In genomic region chr2:32006992-32007391, GRCh38 we compare ENCODE assay signal across 1 cellular context.
TF ChIP-seq lines count a peak whose summit lies in the region.

No MANE protein-coding gene starts in this region.

TF ChIP-seq in HepG2, 621 proteins besides CTCF, POLR2A, EP300 and RAD21 (continues in another document):
- TF ChIP-seq ZMYM4 (CRISPR knock-in tag; IDR thresholded peaks at IDR 0.05) = peak; percentile 1; the same call in 1 of the 2 replicates
- TF ChIP-seq ZNF317 (CRISPR knock-in tag; IDR thresholded peaks at IDR 0.05) = peak; percentile 96
- TF ChIP-seq ZNF432 (CRISPR knock-in tag; IDR thresholded peaks at IDR 0.05; ENCODE audit: borderline replicate concordance) = no peak
- TF ChIP-seq ZSCAN5A (CRISPR knock-in tag; IDR thresholded peaks at IDR 0.05; ENCODE audit: borderline replicate concordance) = peak; percentile 5; the same call in 1 of the 2 replicates
- TF ChIP-seq EHMT2 (IDR thresholded peaks at IDR 0.05; ENCODE audit: borderline replicate concordance, low read depth, low read length) = peak; percentile 41; the same call in 1 of the 2 replicates
- TF ChIP-seq RXRB (CRISPR knock-in tag; IDR thresholded peaks at IDR 0.05; ENCODE audit: borderline replicate concordance) = peak; percentile 47
- TF ChIP-seq HNF4G (IDR thresholded peaks at IDR 0.05; ENCODE audit: borderline replicate concordance, low read depth, low read length) = peak; percentile 60; the same call in 1 of the 2 replicates
- TF ChIP-seq HNF4G (CRISPR knock-in tag; IDR thresholded peaks at IDR 0.05; ENCODE audit: borderline replicate concordance, low read depth) = no peak
- TF ChIP-seq ARNTL (CRISPR knock-in tag; IDR thresholded peaks at IDR 0.05) = 0 out of 2 replicates have a peak, but pooled peaks have one; percentile 6
- TF ChIP-seq E2F1 (CRISPR knock-in tag; IDR thresholded peaks at IDR 0.05) = 0 out of 2 replicates have a peak, but pooled peaks have one; percentile 28
- no peak for TF ChIP-seq NR2F6 (IDR thresholded peaks at IDR 0.05)
- peak; percentile 18; the same call in 1 of the 2 replicates for TF ChIP-seq NR2F6 (CRISPR knock-in tag; IDR thresholded peaks at IDR 0.05)
- TF ChIP-seq, protein P1, sequence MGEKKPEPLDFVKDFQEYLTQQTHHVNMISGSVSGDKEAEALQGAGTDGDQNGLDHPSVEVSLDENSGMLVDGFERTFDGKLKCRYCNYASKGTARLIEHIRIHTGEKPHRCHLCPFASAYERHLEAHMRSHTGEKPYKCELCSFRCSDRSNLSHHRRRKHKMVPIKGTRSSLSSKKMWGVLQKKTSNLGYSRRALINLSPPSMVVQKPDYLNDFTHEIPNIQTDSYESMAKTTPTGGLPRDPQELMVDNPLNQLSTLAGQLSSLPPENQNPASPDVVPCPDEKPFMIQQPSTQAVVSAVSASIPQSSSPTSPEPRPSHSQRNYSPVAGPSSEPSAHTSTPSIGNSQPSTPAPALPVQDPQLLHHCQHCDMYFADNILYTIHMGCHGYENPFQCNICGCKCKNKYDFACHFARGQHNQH (CRISPR knock-in tag; IDR thresholded peaks at IDR 0.05) = 0 out of 2 replicates have a peak, but pooled peaks have one; percentile 2
- 0 out of 2 replicates have a peak, but pooled peaks have one; percentile 32 for TF ChIP-seq ISL2 (CRISPR knock-in tag; IDR thresholded peaks at IDR 0.05)
- TF ChIP-seq FOXA3 (CRISPR knock-in tag; IDR thresholded peaks at IDR 0.05) = peak; percentile 82
- no peak for TF ChIP-seq FLYWCH1 (CRISPR knock-in tag; IDR thresholded peaks at IDR 0.05)
- peak; percentile 72 for TF ChIP-seq HNF4A (CRISPR knock-in tag; IDR thresholded peaks at IDR 0.05)
- TF ChIP-seq SOX13 (IDR thresholded peaks at IDR 0.05) = peak; percentile 29; the same call in 1 of the 2 replicates
- TF ChIP-seq SOX13 (CRISPR knock-in tag; conservative IDR thresholded peaks at IDR 0.05 in 1 of 2, IDR thresholded peaks at IDR 0.05 in 1 of 2) = peak in 1 of 2 experiments; percentile 51; a peak in 1 of 4 replicates
- no peak for TF ChIP-seq GATAD1 (CRISPR knock-in tag; IDR thresholded peaks at IDR 0.05)
- no peak for TF ChIP-seq FOXA1 (IDR thresholded peaks at IDR 0.05)
- TF ChIP-seq FOXA1 (CRISPR knock-in tag; IDR thresholded peaks at IDR 0.05) = peak; percentile 57
- TF ChIP-seq NCOA2 (CRISPR knock-in tag; IDR thresholded peaks at IDR 0.05) = 0 out of 2 replicates have a peak, but pooled peaks have one; percentile 46
- TF ChIP-seq ZSCAN29 (CRISPR knock-in tag; conservative IDR thresholded peaks at IDR 0.05) = 0 out of 2 replicates have a peak, but pooled peaks have one; percentile 4
- no peak for TF ChIP-seq CBX1 (IDR thresholded peaks at IDR 0.05; ENCODE audit: low read depth)
- TF ChIP-seq ZNF121 (CRISPR knock-in tag; IDR thresholded peaks at IDR 0.05) = 0 out of 2 replicates have a peak, but pooled peaks have one; percentile 6
- TF ChIP-seq CEBPG (CRISPR knock-in tag; IDR thresholded peaks at IDR 0.05) = peak; percentile 80
- TF ChIP-seq TEAD3 (CRISPR knock-in tag; optimal IDR thresholded peaks at IDR 0.05; ENCODE audit: borderline replicate concordance) = peak; percentile 69
- TF ChIP-seq PPARG (CRISPR knock-in tag; conservative IDR thresholded peaks at IDR 0.05) = peak; percentile 58; the same call in 1 of the 2 replicates
- TF ChIP-seq SOX5 (CRISPR knock-in tag; IDR thresholded peaks at IDR 0.05; ENCODE audit: borderline replicate concordance) = peak; percentile 58; the same call in 1 of the 2 replicates
- TF ChIP-seq KDM3A (CRISPR knock-in tag; IDR thresholded peaks at IDR 0.05; ENCODE audit: low read depth) = 0 out of 2 replicates have a peak, but pooled peaks have one; percentile 7
- TF ChIP-seq, protein P2, sequence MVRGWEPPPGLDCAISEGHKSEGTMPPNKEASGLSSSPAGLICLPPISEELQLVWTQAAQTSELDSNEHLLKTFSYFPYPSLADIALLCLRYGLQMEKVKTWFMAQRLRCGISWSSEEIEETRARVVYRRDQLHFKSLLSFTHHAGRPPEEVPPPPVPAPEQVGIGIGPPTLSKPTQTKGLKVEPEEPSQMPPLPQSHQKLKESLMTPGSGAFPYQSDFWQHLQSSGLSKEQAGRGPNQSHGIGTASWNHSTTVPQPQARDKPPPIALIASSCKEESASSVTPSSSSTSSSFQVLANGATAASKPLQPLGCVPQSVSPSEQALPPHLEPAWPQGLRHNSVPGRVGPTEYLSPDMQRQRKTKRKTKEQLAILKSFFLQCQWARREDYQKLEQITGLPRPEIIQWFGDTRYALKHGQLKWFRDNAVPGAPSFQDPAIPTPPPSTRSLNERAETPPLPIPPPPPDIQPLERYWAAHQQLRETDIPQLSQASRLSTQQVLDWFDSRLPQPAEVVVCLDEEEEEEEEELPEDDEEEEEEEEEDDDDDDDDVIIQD (CRISPR knock-in tag; IDR thresholded peaks at IDR 0.05; ENCODE audit: low read depth) = peak; percentile 36; the same call in 1 of the 2 replicates
- peak; percentile 76 for TF ChIP-seq GATAD2A (CRISPR knock-in tag; IDR thresholded peaks at IDR 0.05)
- TF ChIP-seq CHD4 (IDR thresholded peaks at IDR 0.05; ENCODE audit: borderline replicate concordance, low read length) = peak; percentile 71; the same call in 1 of the 2 replicates
- TF ChIP-seq MIXL1 (CRISPR knock-in tag; IDR thresholded peaks at IDR 0.05) = peak; percentile 72; the same call in 1 of the 2 replicates
- TF ChIP-seq, protein P3, sequence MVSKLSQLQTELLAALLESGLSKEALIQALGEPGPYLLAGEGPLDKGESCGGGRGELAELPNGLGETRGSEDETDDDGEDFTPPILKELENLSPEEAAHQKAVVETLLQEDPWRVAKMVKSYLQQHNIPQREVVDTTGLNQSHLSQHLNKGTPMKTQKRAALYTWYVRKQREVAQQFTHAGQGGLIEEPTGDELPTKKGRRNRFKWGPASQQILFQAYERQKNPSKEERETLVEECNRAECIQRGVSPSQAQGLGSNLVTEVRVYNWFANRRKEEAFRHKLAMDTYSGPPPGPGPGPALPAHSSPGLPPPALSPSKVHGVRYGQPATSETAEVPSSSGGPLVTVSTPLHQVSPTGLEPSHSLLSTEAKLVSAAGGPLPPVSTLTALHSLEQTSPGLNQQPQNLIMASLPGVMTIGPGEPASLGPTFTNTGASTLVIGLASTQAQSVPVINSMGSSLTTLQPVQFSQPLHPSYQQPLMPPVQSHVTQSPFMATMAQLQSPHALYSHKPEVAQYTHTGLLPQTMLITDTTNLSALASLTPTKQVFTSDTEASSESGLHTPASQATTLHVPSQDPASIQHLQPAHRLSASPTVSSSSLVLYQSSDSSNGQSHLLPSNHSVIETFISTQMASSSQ (IDR thresholded peaks at IDR 0.05; ENCODE audit: low read depth) = 0 out of 2 replicates have a peak, but pooled peaks have one; percentile 38
- TF ChIP-seq, protein P3 (CRISPR knock-in tag; IDR thresholded peaks at IDR 0.05; ENCODE audit: borderline replicate concordance) = no peak
- no peak for TF ChIP-seq SIN3B (IDR thresholded peaks at IDR 0.05; ENCODE audit: low read length)
- peak; percentile 36; the same call in 1 of the 2 replicates for TF ChIP-seq LCORL (IDR thresholded peaks at IDR 0.05)
- TF ChIP-seq LCORL (CRISPR knock-in tag; IDR thresholded peaks at IDR 0.05) = peak; percentile 52; the same call in 1 of the 2 replicates
- peak; percentile 26; the same call in 1 of the 2 replicates for TF ChIP-seq MED1 (CRISPR knock-in tag; IDR thresholded peaks at IDR 0.05)
- TF ChIP-seq ARID5B (CRISPR knock-in tag; IDR thresholded peaks at IDR 0.05) = peak; percentile 62
- TF ChIP-seq, protein P4, sequence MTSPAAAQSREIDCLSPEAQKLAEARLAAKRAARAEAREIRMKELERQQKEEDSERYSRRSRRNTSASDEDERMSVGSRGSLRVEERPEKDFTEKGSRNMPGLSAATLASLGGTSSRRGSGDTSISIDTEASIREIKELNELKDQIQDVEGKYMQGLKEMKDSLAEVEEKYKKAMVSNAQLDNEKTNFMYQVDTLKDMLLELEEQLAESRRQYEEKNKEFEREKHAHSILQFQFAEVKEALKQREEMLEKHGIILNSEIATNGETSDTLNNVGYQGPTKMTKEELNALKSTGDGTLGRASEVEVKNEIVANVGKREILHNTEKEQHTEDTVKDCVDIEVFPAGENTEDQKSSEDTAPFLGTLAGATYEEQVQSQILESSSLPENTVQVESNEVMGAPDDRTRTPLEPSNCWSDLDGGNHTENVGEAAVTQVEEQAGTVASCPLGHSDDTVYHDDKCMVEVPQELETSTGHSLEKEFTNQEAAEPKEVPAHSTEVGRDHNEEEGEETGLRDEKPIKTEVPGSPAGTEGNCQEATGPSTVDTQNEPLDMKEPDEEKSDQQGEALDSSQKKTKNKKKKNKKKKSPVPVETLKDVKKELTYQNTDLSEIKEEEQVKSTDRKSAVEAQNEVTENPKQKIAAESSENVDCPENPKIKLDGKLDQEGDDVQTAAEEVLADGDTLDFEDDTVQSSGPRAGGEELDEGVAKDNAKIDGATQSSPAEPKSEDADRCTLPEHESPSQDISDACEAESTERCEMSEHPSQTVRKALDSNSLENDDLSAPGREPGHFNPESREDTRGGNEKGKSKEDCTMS (CRISPR knock-in tag; conservative IDR thresholded peaks at IDR 0.05) = no peak
- TF ChIP-seq ELF3 (CRISPR knock-in tag; IDR thresholded peaks at IDR 0.05) = peak; percentile 49; the same call in 1 of the 2 replicates
- TF ChIP-seq RARA (CRISPR knock-in tag; IDR thresholded peaks at IDR 0.05) = peak; percentile 37; the same call in 1 of the 2 replicates
- no peak for TF ChIP-seq ZNF652 (CRISPR knock-in tag; IDR thresholded peaks at IDR 0.05; ENCODE audit: borderline replicate concordance, low read depth)
- TF ChIP-seq, protein P5, sequence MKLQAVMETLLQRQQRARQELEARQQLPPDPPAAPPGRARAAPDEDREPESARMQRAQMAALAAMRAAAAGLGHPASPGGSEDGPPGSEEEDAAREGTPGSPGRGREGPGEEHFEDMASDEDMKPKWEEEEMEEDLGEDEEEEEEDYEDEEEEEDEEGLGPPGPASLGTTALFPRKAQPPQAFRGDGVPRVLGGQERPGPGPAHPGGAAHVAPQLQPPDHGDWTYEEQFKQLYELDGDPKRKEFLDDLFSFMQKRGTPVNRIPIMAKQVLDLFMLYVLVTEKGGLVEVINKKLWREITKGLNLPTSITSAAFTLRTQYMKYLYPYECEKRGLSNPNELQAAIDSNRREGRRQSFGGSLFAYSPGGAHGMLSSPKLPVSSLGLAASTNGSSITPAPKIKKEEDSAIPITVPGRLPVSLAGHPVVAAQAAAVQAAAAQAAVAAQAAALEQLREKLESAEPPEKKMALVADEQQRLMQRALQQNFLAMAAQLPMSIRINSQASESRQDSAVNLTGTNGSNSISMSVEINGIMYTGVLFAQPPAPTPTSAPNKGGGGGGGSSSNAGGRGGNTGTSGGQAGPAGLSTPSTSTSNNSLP (IDR thresholded peaks at IDR 0.05; ENCODE audit: low read depth, low read length) = peak; percentile 55; the same call in 1 of the 2 replicates
